Comparison of ENCODE assay signal across 11 cellular contexts in the genomic region with DNA sequence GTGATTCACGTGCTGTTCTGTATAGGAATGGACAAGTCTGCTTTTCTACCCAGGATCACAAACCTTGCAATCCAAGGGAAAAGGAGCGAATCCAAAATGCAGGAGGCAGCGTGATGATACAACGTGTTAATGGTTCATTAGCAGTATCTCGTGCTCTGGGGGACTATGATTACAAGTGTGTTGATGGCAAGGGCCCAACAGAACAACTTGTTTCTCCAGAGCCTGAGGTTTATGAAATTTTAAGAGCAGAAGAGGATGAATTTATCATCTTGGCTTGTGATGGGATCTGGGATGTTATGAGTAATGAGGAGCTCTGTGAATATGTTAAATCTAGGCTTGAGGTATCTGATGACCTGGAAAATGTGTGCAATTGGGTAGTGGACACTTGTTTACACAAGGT.
"Had no signal": no experiment of that assay in that cellular context is flagged by ENCODE, and none has a peak within 500 bp of the region (broad histone marks: within the 10 kb centered on the region; RNA-seq: fewer than 3 reads in every experiment).

No MANE protein-coding gene starts in this region.

- H3K9me3 ChIP-seq: body of pancreas, pancreas, stomach had no signal

- DNase-seq: activated CD4-positive, alpha-beta memory T cell treated with anti-CD3 and anti-CD28 coated beads for 36 hours; activated CD4-positive, alpha-beta T cell treated with anti-CD3 and anti-CD28 coated beads for 1 hour; activated naive CD4-positive, alpha-beta T cell; amniotic stem cell; body of pancreas; effector memory CD4-positive, alpha-beta T cell; erythroblast; pancreas; stomach; T-helper 9 cell had no signal

- H3K36me3 ChIP-seq: pancreas had no signal

- H3K27ac ChIP-seq: body of pancreas, pancreas, skin epidermis, stomach had no signal

- H3K27me3 ChIP-seq: body of pancreas, pancreas, stomach had no signal

- H3K4me1 ChIP-seq: pancreas had no signal

- H3K4me3 ChIP-seq: body of pancreas, pancreas, skin epidermis, stomach had no signal
